ENCODE assay signal across 24 cellular contexts in genomic region chr17:64423881-64424280, GRCh38. TPM values are rescaled to one million over a fixed set of nuclear protein-coding genes. Genes with fewer than 3 reads are reported as not detected.
DNase-seq lines count a peak whose midpoint lies in the region; ATAC-seq, FAIRE-seq and TF ChIP-seq lines count a peak whose summit lies in the region.
"Had no signal": no experiment of that assay in that cellular context is flagged by ENCODE, and none has a peak within 500 bp of the region (broad histone marks: within the 10 kb centered on the region; RNA-seq: fewer than 3 reads in every experiment).

No MANE protein-coding gene starts in this region.

- 68 to 74% (median 73%) methylated on average over 3 of the region's 3 CpGs for WGBS in small intestine, 3 donors

- H3K27ac ChIP-seq in SJSA1 (peak overlapping the region; percentile 39), small intestine (ENCODE audit: low read depth in 1 of 2, low read length in 1 of 2) (no peak overlapping the region)
- H3K27ac ChIP-seq: HL-60, spleen had no signal

- H3K36me3 ChIP-seq in SJSA1 (no peaks in the 10 kb centered on the region), small intestine (ENCODE audit: control insufficient read depth in 2 of 2, insufficient read depth in 2 of 2, low read length in 2 of 2) (no peaks in the 10 kb centered on the region)
- H3K36me3 ChIP-seq: spleen had no signal

- TF ChIP-seq CTCF in fibroblast of mammary gland (conservative IDR thresholded peaks at IDR 0.05; ENCODE audit: control insufficient read depth, insufficient read depth, low read depth, low read length), result no peak

- H3K4me3 ChIP-seq in SJSA1 (no peak overlapping the region), fibroblast of mammary gland (ENCODE audit: control insufficient read depth, low read depth, low read length) (no peak overlapping the region), small intestine (ENCODE audit: low read depth in 1 of 2, low read length in 2 of 2) (no peak overlapping the region)
- H3K4me3 ChIP-seq: spleen had no signal

- no peak for ATAC-seq in GM18505 (IDR thresholded peaks at IDR 0.05; ENCODE audit: unreplicated experiment)
- ATAC-seq in HG03039 (IDR thresholded peaks at IDR 0.05; ENCODE audit: unreplicated experiment), result no peak
- ATAC-seq: Right ventricle myocardium inferior had no signal

- H3K4me1 ChIP-seq in SJSA1 (replicated peaks) (peaks cover 25% of the 10 kb centered on the region), small intestine (ENCODE audit: control insufficient read depth in 2 of 2, insufficient read depth in 1 of 2, low read depth in 1 of 2, low read length in 1 of 2) (no peaks in the 10 kb centered on the region)

- DNase-seq in HT-29 (ENCODE audit: low spot score), result peak; percentile 27
- DNase-seq in SJSA1 (ENCODE audit: low read depth in 1 of 2, low spot score in 2 of 2), result peak; percentile 45 to 66
- peak; percentile 61 for DNase-seq in fibroblast of mammary gland (ENCODE audit: low read depth)
- DNase-seq in small intestine, result peak; percentile 16
- no peak for DNase-seq in NOMO-1 (lab: John Stamatoyannopoulos, UW; ENCODE audit: unreplicated experiment in 2 of 2)
- DNase-seq: activated naive CD4-positive, alpha-beta T cell treated with anti-CD3 and anti-CD28 coated beads, Interleukin-2, amount 10 ng/mL, durations not matched to agents 7 days and 5 days; activated T-cell treated with anti-CD3 and anti-CD28 coated beads, Interleukin-2, amount 50 U/mL, for 48 hours; CD8-positive, alpha-beta memory T cell; foreskin melanocyte; GOT3; hypothalamus; MM.1S; NCI-H1436 treated with DMSO at 0.1 percent for 48 hours; NCI-H2171; NCI-H526 treated with DMSO at 0.1 percent for 48 hours; spleen; stimulated activated CD4-positive, alpha-beta T cell treated with anti-CD3 and anti-CD28 coated beads, Interleukin-4, amount 100 ng/mL, for 1 hour; stimulated activated naive CD4-positive, alpha-beta T cell; SW 1271 had no signal

- H3K27me3 ChIP-seq in SJSA1 (replicated peaks) (no peaks in the 10 kb centered on the region), small intestine (ENCODE audit: control insufficient read depth in 2 of 2, insufficient read depth in 2 of 2, low read length in 2 of 2) (no peaks in the 10 kb centered on the region)
- H3K27me3 ChIP-seq: spleen had no signal

- no peak for TF ChIP-seq POLR2A in GM18505 (IDR thresholded peaks at IDR 0.05; ENCODE audit: borderline replicate concordance, extremely low read depth, insufficient read depth, insufficient read length)

- FAIRE-seq in small intestine (lab: Jason Lieb, UNC), result no peak
- FAIRE-seq: TTC549 had no signal

- H3K9me3 ChIP-seq in SJSA1 (replicated peaks) (no peaks in the 10 kb centered on the region), small intestine (ENCODE audit: control insufficient read depth, low read depth) (no peaks in the 10 kb centered on the region)
- H3K9me3 ChIP-seq: spleen had no signal

RNA-seq across cellular contexts. Expression of gene MILR1, which starts 25.0 kb away (rescaled TPM):
- total RNA-seq in HT-29 (2014; rRNA removed; shearing (Covaris generic)), result 0.71 and 2.5 TPM in 2 replicates
- not detected in 2 replicates for total RNA-seq in SJSA1 (2014; rRNA removed; shearing (Covaris generic))
- polyA plus RNA-seq in small intestine, result 1 to 10 TPM; 2.0 to 5.4 (median 3.8) TPM
- polyA plus RNA-seq: CD8-positive, alpha-beta memory T cell had no signal

RNA-seq across cellular contexts. Expression of gene PECAM1, which starts 33.2 kb away (rescaled TPM):
- total RNA-seq in HT-29 (2014; rRNA removed; shearing (Covaris generic)), result 0.57 and 2.2 TPM in 2 replicates
- total RNA-seq in SJSA1 (2014; rRNA removed; shearing (Covaris generic)), result not detected in 2 replicates
- 10 to 100 TPM in 1 of 3 donors, 1 to 10 TPM in 2; 1.1 to 85.1 (median 8.4) TPM for polyA plus RNA-seq in small intestine

Comparison
In these comparisons a context has a peak if more than half of its experiments do, and no peak if none do; other contexts are left out.
1. DNase-seq: peak in HT-29 (single experiment), SJSA1 (2 of 2), fibroblast of mammary gland (single experiment) and small intestine (single experiment); none in NOMO-1 (0 of 2).